ENCODE assay signal across 16 cellular contexts in the genomic region with DNA sequence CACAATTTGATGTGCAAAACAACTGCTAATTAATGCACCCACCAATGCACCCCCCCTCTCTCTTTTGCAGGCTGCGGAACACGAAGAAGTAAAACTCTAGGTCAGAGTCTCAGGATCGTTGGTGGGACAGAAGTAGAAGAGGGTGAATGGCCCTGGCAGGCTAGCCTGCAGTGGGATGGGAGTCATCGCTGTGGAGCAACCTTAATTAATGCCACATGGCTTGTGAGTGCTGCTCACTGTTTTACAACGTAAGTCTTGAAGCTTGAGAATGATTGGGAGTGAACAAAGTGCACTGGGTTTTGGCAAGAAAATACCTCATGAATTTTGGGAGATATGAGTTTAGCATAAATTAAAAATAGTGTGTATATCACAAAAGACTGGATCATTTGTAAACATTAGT. TPM values are rescaled to one million over a fixed set of nuclear protein-coding genes. Genes with fewer than 3 reads are reported as not detected.
A peak's percentile ranks its signal among the peaks of the same experiment; 100 is the strongest.
DNase-seq lines count a peak whose midpoint lies in the region; ATAC-seq and TF ChIP-seq lines count a peak whose summit lies in the region.
"Had no signal": no experiment of that assay in that cellular context is flagged by ENCODE, and none has a peak within 500 bp of the region (broad histone marks: within the 10 kb centered on the region; RNA-seq: fewer than 3 reads in every experiment).

No MANE protein-coding gene starts in this region.

- intact Hi-C loops in IMR-90 (cut with micrococcal nuclease) = loop anchor here (5.0 kb wide), 1 partner anchor 199 kb away; no protein-coding TSS in a partner anchor
- intact Hi-C loops in left ventricle myocardium superior (cut with micrococcal nuclease) = no loop called here

- no peak overlapping the region for H3K56ac ChIP-seq in IMR-90 (ENCODE audit: extremely low read depth, insufficient read depth, low read length)

- no peak for TF ChIP-seq CTCF in IMR-90 (conservative IDR thresholded peaks at IDR 0.05; ENCODE audit: low read depth, low read length)

- H3K36me3 ChIP-seq in IMR-90 (ENCODE audit: control insufficient read depth, insufficient read depth, low read length) = no peaks in the 10 kb centered on the region
- H3K36me3 ChIP-seq: MG63 had no signal

- H3K9ac ChIP-seq in IMR-90 (ENCODE audit: low read depth, low read length) = no peak overlapping the region

- CTCF ChIA-PET in IMR-90 (lab: Yijun Ruan, JAX) = interaction anchor here (0.6 kb wide), 1 partner anchor 694 kb away, joined by 3 read pairs; no protein-coding TSS in a partner anchor

- H4K91ac ChIP-seq in IMR-90 (ENCODE audit: insufficient read depth, low read depth, low read length) = no peak overlapping the region

- H2BK15ac ChIP-seq in IMR-90 (ENCODE audit: low read depth, low read length) = no peak overlapping the region

- H3K4me1 ChIP-seq in IMR-90 (ENCODE audit: control insufficient read depth, insufficient read depth, low read length) = no peaks in the 10 kb centered on the region

- no peak overlapping the region for H3K18ac ChIP-seq in IMR-90 (ENCODE audit: low read depth, low read length)

- no peak overlapping the region for H3K4ac ChIP-seq in IMR-90 (ENCODE audit: low read depth, low read length)

- ATAC-seq in IMR-90 (ENCODE audit: low read depth) (no peak), left ventricle myocardium superior (no peak)

- no peak overlapping the region for H3K14ac ChIP-seq in IMR-90 (replicated peaks; ENCODE audit: low read depth, low read length)

- H3K9me3 ChIP-seq in IMR-90 (ENCODE audit: control insufficient read depth, insufficient read depth, low read length) = no peaks in the 10 kb centered on the region
- H3K9me3 ChIP-seq: MG63 had no signal

- H3K23ac ChIP-seq in IMR-90 (ENCODE audit: low read depth, low read length) = no peak overlapping the region

- H3K9me1 ChIP-seq in IMR-90 (ENCODE audit: insufficient read depth, low read length) = no peaks in the 10 kb centered on the region

- H4K8ac ChIP-seq in IMR-90 (ENCODE audit: low read depth in 2 of 2, low read length in 2 of 2) = no peak overlapping the region

- DNase-seq in EH (ENCODE audit: low read depth) = peak; percentile 25
- DNase-seq in IMR-90 = no peak
- peak; percentile 60 for DNase-seq in fibroblast of peridontal ligament (ENCODE audit: extremely low read depth)
- DNase-seq in skeletal muscle cell (ENCODE audit: low read depth) = peak; percentile 42
- no peak for DNase-seq in left ventricle myocardium superior
- DNase-seq in NCI-H2227 (lab: John Stamatoyannopoulos, UW; ENCODE audit: unreplicated experiment) = no peak
- no peak for DNase-seq in NK-92 treated with Interleukin-12 subunit alpha and Interleukin-12 subunit beta, amount 100 ng/mL, for 24 hours (lab: John Stamatoyannopoulos, UW)
- DNase-seq: CD4-positive, alpha-beta T cell; Karpas-422; MG63; NCI-H1092; NCI-H2227 treated with DMSO at 0.1 percent for 48 hours; NCI-H524; SHP77 had no signal

- dilution Hi-C loops in IMR-90 (cut with HindIII; ENCODE audit: low sequenced_read_pairs, unreplicated experiment) = no loop called here

- H2AK9ac ChIP-seq in IMR-90 (replicated peaks; ENCODE audit: low read depth, low read length, poor library complexity) = no peak overlapping the region

- POLR2A ChIA-PET in IMR-90 (lab: Charles Lee; ENCODE audit: unreplicated experiment) = no interaction called here

- no peak overlapping the region for H2AK5ac ChIP-seq in IMR-90 (ENCODE audit: low read depth, low read length)

- no peak for TF ChIP-seq POLR2A in IMR-90 (IDR thresholded peaks at IDR 0.05; ENCODE audit: low read depth, low read length)

- H4K5ac ChIP-seq in IMR-90 (ENCODE audit: low read depth, low read length) = no peak overlapping the region

- H3K79me1 ChIP-seq in IMR-90 (ENCODE audit: low read depth in 1 of 2, low read length in 2 of 2) = no peaks in the 10 kb centered on the region

- H4K20me1 ChIP-seq in IMR-90 (ENCODE audit: insufficient read depth, low read length) = no peaks in the 10 kb centered on the region

- no peak overlapping the region for H3K4me3 ChIP-seq in IMR-90 (ENCODE audit: insufficient read depth, low read depth, low read length)
- no peak overlapping the region for H3K4me3 ChIP-seq in skeletal muscle cell (ENCODE audit: low read depth, low read length)
- H3K4me3 ChIP-seq: MG63 had no signal

- TF ChIP-seq RAD21 in IMR-90 (IDR thresholded peaks at IDR 0.05; ENCODE audit: low read length) = no peak

- H3K4me2 ChIP-seq in IMR-90 (ENCODE audit: low read depth, low read length) = no peak overlapping the region

- no peaks in the 10 kb centered on the region for H3K27me3 ChIP-seq in IMR-90 (ENCODE audit: control insufficient read depth, insufficient read depth, low read length)
- H3K27me3 ChIP-seq: MG63 had no signal

- no CpG with 5 or more reads among the region's 5 CpGs for WGBS in IMR-90 (ENCODE audit: extremely low coverage in 2 of 2, insufficient read length in 1 of 2), 2 experiments

- no peak overlapping the region for H3K27ac ChIP-seq in IMR-90 (ENCODE audit: insufficient read depth, low read length)

- H2BK120ac ChIP-seq in IMR-90 (ENCODE audit: low read depth, low read length) = no peak overlapping the region

- no TSS peak for BruUV-seq in IMR-90 (replicated peaks; lab: Mats Ljungman, UMichigan)

- H2BK5ac ChIP-seq in IMR-90 (ENCODE audit: low read depth, low read length, poor library complexity, severe bottlenecking) = no peak overlapping the region

- in situ Hi-C loops in IMR-90 (cut with MboI; ENCODE audit: low sequenced_read_pairs) = no loop called here

- H2BK20ac ChIP-seq in IMR-90 (ENCODE audit: low read depth, low read length) = no peak overlapping the region

- peak overlapping the region; percentile 49 for H2AFZ ChIP-seq in IMR-90 (replicated peaks; ENCODE audit: low read length, poor library complexity)

TF ChIP-seq in IMR-90, 13 proteins besides CTCF, POLR2A, EP300 and RAD21:
- TF ChIP-seq MXI1 (IDR thresholded peaks at IDR 0.05; ENCODE audit: borderline replicate concordance, low read depth, low read length) (no peak), SMC3 (IDR thresholded peaks at IDR 0.05; ENCODE audit: low read depth, low read length) (no peak), MAZ (IDR thresholded peaks at IDR 0.05; ENCODE audit: borderline replicate concordance, low read depth, low read length) (no peak)
TF ChIP-seq in IMR-90: peak in this region for 0.

RNA-seq across cellular contexts. Expression of a gene that starts 28.9 kb away (rescaled TPM):
- not detected in 2 replicates for total RNA-seq in IMR-90 (2012; rRNA removed)
- not detected in 2 replicates for polyA plus RNA-seq in IMR-90 (2012; rRNA removed)
- polyA plus RNA-seq in IMR-90 (2012; cell fraction: cytosol; rRNA removed) = not detected in 2 replicates
- polyA plus RNA-seq in IMR-90 (2012; cell fraction: nucleus; rRNA removed; ENCODE audit: low replicate concordance) = not detected in 2 replicates
- total RNA-seq in left ventricle myocardium superior = not detected
- total RNA-seq: A673; CD4-positive, alpha-beta T cell; HT-29 had no signal

Comparison
In these comparisons a context has a peak if more than half of its experiments do, and no peak if none do; other contexts are left out.
1. DNase-seq: peak in EH (single experiment), fibroblast of peridontal ligament (single experiment) and skeletal muscle cell (single experiment); none in IMR-90 (single experiment), left ventricle myocardium superior (single experiment), NCI-H2227 (single experiment) and NK-92 treated with Interleukin-12 subunit alpha and Interleukin-12 subunit beta, amount 100 ng/mL, for 24 hours (single experiment).